In the genomic region with DNA sequence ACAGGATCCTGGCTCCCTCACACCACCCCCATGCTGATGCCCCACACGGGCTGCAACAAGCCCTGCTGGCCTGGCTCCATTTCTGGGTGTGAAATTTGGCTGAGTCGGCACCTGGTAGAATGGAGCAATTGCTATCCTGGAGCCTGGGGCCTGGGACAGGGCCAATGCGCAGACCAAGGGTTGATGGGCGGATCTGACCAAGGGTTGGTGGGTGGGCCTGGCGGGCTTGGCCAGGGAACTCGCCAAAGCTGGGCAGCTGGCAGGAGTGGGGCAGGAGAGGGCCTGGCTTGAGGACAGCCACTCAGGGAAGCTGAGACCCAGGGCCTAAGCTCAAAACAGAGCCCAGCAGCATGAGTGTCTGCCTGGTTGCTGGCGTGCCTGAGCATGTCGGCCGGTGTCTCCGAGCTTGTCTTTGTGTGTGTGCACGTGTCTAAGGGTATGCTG, we compare ENCODE assay signal across 21 cellular contexts.
DNase-seq lines count a peak whose midpoint lies in the region; ATAC-seq, FAIRE-seq and TF ChIP-seq lines count a peak whose summit lies in the region.
"Had no signal": no experiment of that assay in that cellular context is flagged by ENCODE, and none has a peak within 500 bp of the region (broad histone marks: within the 10 kb centered on the region; RNA-seq: fewer than 3 reads in every experiment).

No MANE protein-coding gene starts in this region.

- H3K36me3 ChIP-seq in HepG2 (replicated peaks in 1 of 2; ENCODE audit: control insufficient read depth in 1 of 2, insufficient read depth in 2 of 2, low read length in 2 of 2), result no peaks in the 10 kb centered on the region
- H3K36me3 ChIP-seq in kidney (ENCODE audit: control insufficient read depth in 1 of 2, insufficient read depth in 2 of 2, low read length in 2 of 2), result no peaks in the 10 kb centered on the region
- H3K36me3 ChIP-seq: brain microvascular endothelial cell had no signal

- CTCF ChIA-PET in HepG2 (lab: Yijun Ruan, JAX; ENCODE audit: low intra/inter-chr PET ratio, low total read pairs), result no interaction called here

- H3K27ac ChIP-seq in HepG2 (ENCODE audit: extremely low read length, insufficient read depth, low read length) (no peak overlapping the region), kidney (ENCODE audit: low read depth in 2 of 2, low read length in 2 of 2) (no peak overlapping the region)
- H3K27ac ChIP-seq: brain microvascular endothelial cell, PC-9 had no signal

- peaks cover 0 to 2% (median 0%) of the 10 kb centered on the region in 5 experiments for H3K9me3 Mint-ChIP-seq in brain
- H3K9me3 Mint-ChIP-seq: activated naive CD8-positive, alpha-beta T cell treated with anti-CD3 and anti-CD28 coated beads, Interleukin-2, amount 10 ng/mL, durations not matched to agents 7 days and 5 days; activated T-helper 17 cell treated with anti-CD3 and anti-CD28 coated beads, Interleukin-2, amount 50 U/mL, for 72 hours; dendritic cell treated with granulocyte-macrophage colony-stimulating factor and Interleukin-4, amounts not matched to agents 40 ng/mL and 50 ng/mL, for 4 days; naive thymus-derived CD4-positive, alpha-beta T cell had no signal

- DNase-seq in NCI-H510A (lab: John Stamatoyannopoulos, UW) (peak; percentile 36), NCI-H510A treated with DMSO at 0.1 percent for 48 hours (lab: John Stamatoyannopoulos, UW) (no peak), HepG2 (ENCODE audit: low spot score) (no peak), kidney (no peak), SKM-1 (lab: John Stamatoyannopoulos, UW; ENCODE audit: unreplicated experiment) (no peak), 8988T (no peak)
- DNase-seq: activated CD4-positive, alpha-beta T cell treated with anti-CD3 and anti-CD28 coated beads for 36 hours; activated CD8-positive, alpha-beta memory T cell treated with anti-CD3 and anti-CD28 coated beads, Interleukin-2, amount 10 ng/mL, durations not matched to agents 7 days and 5 days; activated naive CD8-positive, alpha-beta T cell treated with anti-CD3 and anti-CD28 coated beads, Interleukin-2, amount 10 ng/mL, durations not matched to agents 7 days and 5 days; brain microvascular endothelial cell; DND-41; naive thymus-derived CD4-positive, alpha-beta T cell; NCI-H748 treated with DMSO at 0.1 percent for 48 hours; PC-9; small intestine; stimulated activated CD4-positive, alpha-beta T cell treated with anti-CD3 and anti-CD28 coated beads, Interleukin-4, amount 100 ng/mL, for 1 hour had no signal

- no peak for ATAC-seq in HepG2
- ATAC-seq in HG02885 (IDR thresholded peaks at IDR 0.05; ENCODE audit: poor library complexity, unreplicated experiment), result no peak
- ATAC-seq: activated CD4-positive, alpha-beta T cell treated with anti-CD3 and anti-CD28 coated beads for 36 hours; activated CD8-positive, alpha-beta memory T cell treated with anti-CD3 and anti-CD28 coated beads, Interleukin-2, amount 10 ng/mL, durations not matched to agents 7 days and 5 days; activated T-helper 17 cell treated with anti-CD3 and anti-CD28 coated beads, Interleukin-2, amount 50 U/mL, for 72 hours; naive thymus-derived CD4-positive, alpha-beta T cell had no signal

- POLR2A ChIA-PET in HepG2 (lab: Yijun Ruan, JAX), result no interaction called here

- no peak overlapping the region for H3K4me3 Mint-ChIP-seq in brain
- H3K4me3 Mint-ChIP-seq: activated CD4-positive, alpha-beta T cell treated with anti-CD3 and anti-CD28 coated beads for 36 hours; activated CD8-positive, alpha-beta memory T cell treated with anti-CD3 and anti-CD28 coated beads, Interleukin-2, amount 10 ng/mL, durations not matched to agents 7 days and 5 days; activated naive CD8-positive, alpha-beta T cell treated with anti-CD3 and anti-CD28 coated beads, Interleukin-2, amount 10 ng/mL, durations not matched to agents 7 days and 5 days; activated T-helper 17 cell treated with anti-CD3 and anti-CD28 coated beads, Interleukin-2, amount 50 U/mL, for 72 hours; dendritic cell treated with granulocyte-macrophage colony-stimulating factor and Interleukin-4, amounts not matched to agents 40 ng/mL and 50 ng/mL, for 4 days; naive thymus-derived CD4-positive, alpha-beta T cell had no signal

- WGBS in HepG2 (ENCODE audit: low lambda C conversion rate), result 52% methylated on average over 5 of the region's 11 CpGs

- H4K20me1 ChIP-seq in HepG2 (ENCODE audit: insufficient read depth, low read length), result no peaks in the 10 kb centered on the region

- no peak overlapping the region for H2AFZ ChIP-seq in HepG2 (ENCODE audit: low read length)
- H2AFZ ChIP-seq: PC-9 had no signal

- H3K4me1 Mint-ChIP-seq in brain, result peaks cover 61% of the 10 kb centered on the region
- H3K4me1 Mint-ChIP-seq: activated CD8-positive, alpha-beta memory T cell treated with anti-CD3 and anti-CD28 coated beads, Interleukin-2, amount 10 ng/mL, durations not matched to agents 7 days and 5 days; activated naive CD8-positive, alpha-beta T cell treated with anti-CD3 and anti-CD28 coated beads, Interleukin-2, amount 10 ng/mL, durations not matched to agents 7 days and 5 days; activated T-helper 17 cell treated with anti-CD3 and anti-CD28 coated beads, Interleukin-2, amount 50 U/mL, for 72 hours; naive thymus-derived CD4-positive, alpha-beta T cell had no signal

- BruUV-seq in HepG2 (replicated peaks; lab: Mats Ljungman, UMichigan), result no TSS peak

- H3K27me3 Mint-ChIP-seq in brain, result peaks cover 5% of the 10 kb centered on the region
- H3K27me3 Mint-ChIP-seq: activated CD8-positive, alpha-beta memory T cell treated with anti-CD3 and anti-CD28 coated beads, Interleukin-2, amount 10 ng/mL, durations not matched to agents 7 days and 5 days; dendritic cell treated with granulocyte-macrophage colony-stimulating factor and Interleukin-4, amounts not matched to agents 40 ng/mL and 50 ng/mL, for 4 days had no signal

- no peaks in the 10 kb centered on the region for H3K79me2 ChIP-seq in HepG2 (ENCODE audit: insufficient read depth, low read length)

- TF ChIP-seq EP300 in HepG2 (IDR thresholded peaks at IDR 0.05; ENCODE audit: low read depth in 2 of 2, low read length in 2 of 2), result no peak
- no peak for TF ChIP-seq EP300 in HepG2 (CRISPR knock-in tag; IDR thresholded peaks at IDR 0.05; ENCODE audit: borderline replicate concordance)

- H3K4me1 ChIP-seq in HepG2 (ENCODE audit: insufficient read depth, low read length) (no peaks in the 10 kb centered on the region), kidney (ENCODE audit: control insufficient read depth in 1 of 2, insufficient read depth in 1 of 2, low read depth in 1 of 2, low read length in 2 of 2) (no peaks in the 10 kb centered on the region)

- H3K9me3 ChIP-seq in HepG2 (ENCODE audit: low read length) (no peaks in the 10 kb centered on the region), kidney (ENCODE audit: control insufficient read depth in 1 of 2, low read length in 2 of 2) (no peaks in the 10 kb centered on the region)

- H3K36me3 Mint-ChIP-seq in brain, result peaks cover under 1% of the 10 kb centered on the region
- H3K36me3 Mint-ChIP-seq: activated CD8-positive, alpha-beta memory T cell treated with anti-CD3 and anti-CD28 coated beads, Interleukin-2, amount 10 ng/mL, durations not matched to agents 7 days and 5 days; activated naive CD8-positive, alpha-beta T cell treated with anti-CD3 and anti-CD28 coated beads, Interleukin-2, amount 10 ng/mL, durations not matched to agents 7 days and 5 days; naive thymus-derived CD4-positive, alpha-beta T cell had no signal

- no peak for TF ChIP-seq POLR2A in HepG2 (IDR thresholded peaks at IDR 0.05; ENCODE audit: insufficient read depth in 1 of 2, low read depth in 2 of 2, low read length in 2 of 2)

- no peak overlapping the region for H3K4me3 ChIP-seq in HepG2 (replicated peaks in 1 of 3; ENCODE audit: insufficient read depth in 1 of 3, low read depth in 2 of 3, low read length in 3 of 3)
- H3K4me3 ChIP-seq in kidney (ENCODE audit: low read length in 2 of 2), result no peak overlapping the region
- H3K4me3 ChIP-seq: PC-9 had no signal

- intact Hi-C loops in HepG2 (cut with micrococcal nuclease; ENCODE audit: unreplicated experiment) (no loop called here), kidney (cut with DNase I) (no loop called here)

- H3K27ac Mint-ChIP-seq in brain, result peak overlapping the region in 4 of 5 experiments; percentile 33 to 75 (median 73)
- H3K27ac Mint-ChIP-seq: activated CD4-positive, alpha-beta T cell treated with anti-CD3 and anti-CD28 coated beads for 36 hours; activated CD8-positive, alpha-beta memory T cell treated with anti-CD3 and anti-CD28 coated beads, Interleukin-2, amount 10 ng/mL, durations not matched to agents 7 days and 5 days; activated naive CD8-positive, alpha-beta T cell treated with anti-CD3 and anti-CD28 coated beads, Interleukin-2, amount 10 ng/mL, durations not matched to agents 7 days and 5 days; activated T-helper 17 cell treated with anti-CD3 and anti-CD28 coated beads, Interleukin-2, amount 50 U/mL, for 72 hours; dendritic cell treated with granulocyte-macrophage colony-stimulating factor and Interleukin-4, amounts not matched to agents 40 ng/mL and 50 ng/mL, for 4 days; naive thymus-derived CD4-positive, alpha-beta T cell; progenitor cell of endocrine pancreas had no signal

- in situ Hi-C loops in HepG2 (cut with HindIII; ENCODE audit: extremely low pct_ligation_motif_present, low pct_unique_long_range_greater_than_20kb), result no loop called here

- H3K9ac ChIP-seq in HepG2 (ENCODE audit: insufficient read depth, low read depth, low read length), result no peak overlapping the region
- no peak overlapping the region for H3K9ac ChIP-seq in kidney (ENCODE audit: low read length in 2 of 2)

- TF ChIP-seq RAD21 in HepG2 (CRISPR knock-in tag; IDR thresholded peaks at IDR 0.05), result no peak

- peaks cover 2 to 7% of the 10 kb centered on the region in 2 experiments; a peak in 2 of 5 replicates for H3K27me3 ChIP-seq in HepG2 (ENCODE audit: control insufficient read depth in 1 of 2, insufficient read depth in 2 of 2, low read length in 2 of 2)
- H3K27me3 ChIP-seq: brain microvascular endothelial cell had no signal

- FAIRE-seq in HepG2 (lab: Jason Lieb, UNC) (no peak), kidney (lab: Jason Lieb, UNC) (no peak)
- FAIRE-seq: small intestine had no signal

- H3K4me2 ChIP-seq in HepG2 (ENCODE audit: low read depth, low read length), result no peak overlapping the region
- H3K4me2 ChIP-seq: PC-9 had no signal

- TF ChIP-seq CTCF in brain (conservative IDR thresholded peaks at IDR 0.05), result no peak
- TF ChIP-seq CTCF in HepG2 (CRISPR knock-in tag; IDR thresholded peaks at IDR 0.05), result no peak
- TF ChIP-seq CTCF in kidney (IDR thresholded peaks at IDR 0.05; ENCODE audit: borderline replicate concordance, extremely low read depth, insufficient read depth), result no peak

TF ChIP-seq in HepG2, 621 proteins besides CTCF, POLR2A, EP300 and RAD21:
- TF ChIP-seq MAFK (conservative IDR thresholded peaks at IDR 0.05 in 1 of 2, IDR thresholded peaks at IDR 0.05 in 1 of 2; ENCODE audit: low read length in 2 of 2), result peak; percentile 40 to 50; a peak in 3 of 4 replicates
- TF ChIP-seq MAF1 (CRISPR knock-in tag; IDR thresholded peaks at IDR 0.05; ENCODE audit: borderline replicate concordance), result no peak
- TF ChIP-seq MAFF (IDR thresholded peaks at IDR 0.05; ENCODE audit: low read depth, low read length), result peak; percentile 33; the same call in 1 of the 2 replicates
